8 cellular contexts compared by ENCODE assay signal in the genomic region with DNA sequence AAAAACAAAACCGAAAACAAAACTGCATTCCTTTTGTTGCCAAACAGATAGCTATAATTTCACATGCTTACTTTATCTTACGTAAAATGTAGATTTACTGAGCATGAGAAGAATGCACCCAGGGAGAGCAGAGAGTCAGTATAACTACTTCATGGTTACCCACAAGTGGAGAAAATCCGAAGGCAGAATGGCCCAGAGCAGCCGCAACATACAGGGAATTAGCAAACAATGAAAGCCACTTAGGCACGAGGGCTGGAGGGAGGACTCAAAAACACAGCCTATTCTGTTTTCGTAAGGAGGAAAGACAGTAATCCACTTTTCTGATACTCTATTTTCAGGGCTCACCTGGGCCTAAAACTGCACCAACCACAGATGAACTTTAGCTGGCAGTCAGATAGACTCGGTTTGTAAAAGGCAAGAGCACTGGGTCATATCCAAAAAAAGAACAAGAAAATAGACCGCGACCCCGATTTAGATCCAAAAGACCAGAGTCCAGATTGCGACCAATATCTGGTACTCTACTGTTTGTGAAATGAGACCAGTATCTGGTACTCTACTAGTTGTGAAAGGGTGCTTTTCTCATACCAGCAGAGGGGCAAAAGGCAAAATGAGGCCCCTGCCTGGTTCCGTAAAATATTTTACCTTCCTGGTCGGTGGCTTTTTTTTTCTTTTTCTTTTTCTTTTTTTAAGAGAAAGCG. TPM values are rescaled to one million over a fixed set of nuclear protein-coding genes. Genes with fewer than 3 reads are reported as not detected.
DNase-seq lines count a peak whose midpoint lies in the region; ATAC-seq, FAIRE-seq and TF ChIP-seq lines count a peak whose summit lies in the region.

No MANE protein-coding gene starts in this region.

- peak; percentile 40 for FAIRE-seq in GM19239 (lab: Jason Lieb, UNC)
- FAIRE-seq in frontal cortex (lab: Jason Lieb, UNC): no peak

- no peaks in the 10 kb centered on the region for H3K9me3 Mint-ChIP-seq in memory B cell

- H3K4me1 Mint-ChIP-seq in memory B cell: peaks cover 35% of the 10 kb centered on the region

- H3K27ac Mint-ChIP-seq in memory B cell: peak overlapping the region; percentile 95

- H3K27ac ChIP-seq in brain microvascular endothelial cell (peak overlapping the region; percentile 98), vagina (peak overlapping the region; percentile 96)

- H3K4me3 ChIP-seq in AG04449 (ENCODE audit: low read depth, low read length): peak overlapping the region; percentile 85
- H3K4me3 ChIP-seq in Jurkat, Clone E6-1 (ENCODE audit: low read length): peak overlapping the region; percentile 83
- H3K4me3 ChIP-seq in brain microvascular endothelial cell (ENCODE audit: low read depth, low read length): peak overlapping the region; percentile 96
- H3K4me3 ChIP-seq in vagina: peak overlapping the region; percentile 80 to 87

- no peaks in the 10 kb centered on the region for H3K27me3 ChIP-seq in brain microvascular endothelial cell (replicated peaks)
- no peaks in the 10 kb centered on the region for H3K27me3 ChIP-seq in vagina

- CTCF ChIA-PET in AG04449 (lab: Yijun Ruan, JAX): interaction anchor here (1.0 to 7.3 kb wide), 11 partner anchors 12 to 66 kb away, joined by 3 to 108 read pairs (median 16); no protein-coding TSS in a partner anchor

- peak; percentile 35 for ATAC-seq in memory B cell (ENCODE audit: low read depth)
- ATAC-seq in HG03196 (IDR thresholded peaks at IDR 0.05; ENCODE audit: unreplicated experiment): no peak

- H3K36me3 ChIP-seq in brain microvascular endothelial cell (replicated peaks) (peaks cover 38% of the 10 kb centered on the region), vagina (peaks cover 0 to 9% of the 10 kb centered on the region in 2 donors)

- DNase-seq in AG04449 (ENCODE audit: low read depth, low spot score): no peak
- DNase-seq in GM19239 (ENCODE audit: insufficient read length, low spot score): no peak
- no peak for DNase-seq in Jurkat, Clone E6-1 (ENCODE audit: low read depth, low spot score)
- DNase-seq in brain microvascular endothelial cell: peak; percentile 37
- DNase-seq in memory B cell (ENCODE audit: low spot score in 2 of 2): no peak
- DNase-seq in vagina (ENCODE audit: extremely low spot score in 2 of 2): peak in 1 of 2 donors; percentile 84
- DNase-seq in frontal cortex (ENCODE audit: low spot score in 2 of 2): no peak

- H3K4me1 ChIP-seq in vagina: peaks cover 68% of the 10 kb centered on the region

- H3K9me3 ChIP-seq in vagina: no peaks in the 10 kb centered on the region

- POLR2A ChIA-PET in AG04449 (lab: Yijun Ruan, JAX): interaction anchor here (1.0 to 2.5 kb wide), 4 partner anchors 7 to 62 kb away, joined by 3 to 18 read pairs (median 4); no protein-coding TSS in a partner anchor

- H3K4me3 Mint-ChIP-seq in memory B cell: peak overlapping the region; percentile 99

- intact Hi-C loops in vagina (cut with DNase I): loop anchor here (5.0 kb wide), 1 partner anchor 35 kb away; no protein-coding TSS in a partner anchor

- in situ Hi-C loops in brain microvascular endothelial cell (cut with HindIII; ENCODE audit: low pct_ligation_motif_present, low sequenced_read_pairs): no loop called here

- no peak for TF ChIP-seq CTCF in AG04449 (IDR thresholded peaks at IDR 0.05; ENCODE audit: insufficient read depth, low read length, missing control alignments)
- TF ChIP-seq CTCF in brain microvascular endothelial cell (IDR thresholded peaks at IDR 0.05; ENCODE audit: low read depth, low read length, missing control alignments): no peak
- no peak for TF ChIP-seq CTCF in vagina (IDR thresholded peaks at IDR 0.05)

- no peak for TF ChIP-seq POLR2A in vagina (IDR thresholded peaks at IDR 0.05)

- H3K36me3 Mint-ChIP-seq in memory B cell: peaks cover 3% of the 10 kb centered on the region

- no peaks in the 10 kb centered on the region for H3K27me3 Mint-ChIP-seq in memory B cell

RNA-seq across cellular contexts. Expression of a gene that starts 1.3 kb away (rescaled TPM):
- 9.5 TPM for polyA plus RNA-seq in Jurkat, Clone E6-1 (2012; ENCODE audit: insufficient read depth, insufficient read length)
- total RNA-seq in vagina (85.7 TPM), frontal cortex (1.2 TPM)

RNA-seq across cellular contexts. Expression of a gene that starts 16.7 kb away (rescaled TPM):
- polyA plus RNA-seq in Jurkat, Clone E6-1 (2012; ENCODE audit: insufficient read depth, insufficient read length): 0.34 TPM
- 0.49 TPM for total RNA-seq in vagina
- 1.2 TPM for total RNA-seq in frontal cortex

Comparison
In these comparisons a context has a peak if more than half of its experiments do, and no peak if none do; other contexts are left out.
1. RNA of a gene that starts 1.3 kb away (total RNA-seq): 85.7 TPM in vagina (single experiment); 1.2 TPM in frontal cortex (single experiment); every median in the first group is over 10 times any median in the second.
2. Peak in every context shown above with its lines, with median percentiles within 50 percentile points of each other: H3K4me3 ChIP-seq.